ENCODE assay signal across 1 cellular context in the genomic region with DNA sequence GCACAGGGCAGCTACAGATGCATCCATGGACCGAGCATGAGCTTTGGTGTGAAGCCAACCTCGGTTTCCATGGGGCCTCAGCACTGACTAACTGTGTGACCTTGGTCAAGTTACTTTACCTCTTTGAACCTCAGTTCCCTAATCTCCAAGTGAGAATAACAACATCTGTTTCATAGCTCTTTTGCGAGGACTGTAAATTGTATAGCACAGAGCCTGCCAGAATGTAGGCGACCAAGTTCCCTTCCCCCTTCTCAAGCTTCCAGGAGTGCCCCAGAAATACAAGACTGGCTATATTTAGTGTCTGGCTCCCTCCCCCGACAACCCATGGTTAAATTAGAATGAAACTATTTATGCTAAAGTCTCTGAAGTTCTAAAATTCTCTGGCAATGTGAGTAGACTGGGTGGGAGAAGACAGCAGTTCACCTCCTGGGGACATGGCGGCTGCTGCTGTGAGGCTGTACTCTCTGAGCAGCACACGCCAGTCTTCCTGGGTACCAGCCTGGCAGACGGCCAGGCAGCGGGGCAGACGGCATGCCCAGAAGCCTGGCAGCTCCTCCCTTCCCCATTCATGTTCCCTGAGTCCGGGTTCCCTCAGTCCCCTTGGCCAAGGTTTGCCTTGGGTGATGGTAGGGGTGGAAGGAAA.
TF ChIP-seq lines count a peak whose summit lies in the region.

No MANE protein-coding gene starts in this region.

TF ChIP-seq in IMR-90, 13 proteins besides CTCF, POLR2A, EP300 and RAD21 (continued from another document):
- no peak for TF ChIP-seq MAFK (IDR thresholded peaks at IDR 0.05; ENCODE audit: low read depth, low read length)
